In genomic region chr10:121516071-121516470, GRCh38 we compare ENCODE assay signal across 16 cellular contexts.
DNase-seq lines count a peak whose midpoint lies in the region; ATAC-seq and TF ChIP-seq lines count a peak whose summit lies in the region.
"Had no signal": no experiment of that assay in that cellular context is flagged by ENCODE, and none has a peak within 500 bp of the region (broad histone marks: within the 10 kb centered on the region; RNA-seq: fewer than 3 reads in every experiment).

No MANE protein-coding gene starts in this region.

- H3K4me3 ChIP-seq in CD4-positive, CD25-positive, alpha-beta regulatory T cell (ENCODE audit: low read depth, low read length): peak overlapping the region; percentile 68
- H3K4me3 ChIP-seq in GM23338 (no peak overlapping the region), prostate gland (no peak overlapping the region)
- H3K4me3 ChIP-seq: PC-9 had no signal

- peaks cover 0 to 3% (median 0%) of the 10 kb centered on the region in 7 donors for H3K9me3 Mint-ChIP-seq in CD4-positive, CD25-positive, alpha-beta regulatory T cell
- H3K9me3 Mint-ChIP-seq in GM23338 (no peaks in the 10 kb centered on the region), T-cell (no peaks in the 10 kb centered on the region)
- peaks cover 0 to 2% of the 10 kb centered on the region in 2 donors for H3K9me3 Mint-ChIP-seq in effector memory CD8-positive, alpha-beta T cell
- H3K9me3 Mint-ChIP-seq in activated CD8-positive, alpha-beta T cell treated with anti-CD3 and anti-CD28 coated beads, Interleukin-2, amount 10 ng/mL, durations not matched to agents 7 days and 5 days (ENCODE audit: insufficient read depth): no peaks in the 10 kb centered on the region
- H3K9me3 Mint-ChIP-seq: CD4-positive, alpha-beta T cell had no signal

- no peak for ATAC-seq in CD4-positive, CD25-positive, alpha-beta regulatory T cell (ENCODE audit: low read depth in 2 of 2)
- no peak for ATAC-seq in GM23338
- no peak for ATAC-seq in T-cell (replicated peaks in 1 of 4)
- no peak for ATAC-seq in effector memory CD8-positive, alpha-beta T cell (replicated peaks)
- no peak for ATAC-seq in activated CD8-positive, alpha-beta T cell treated with anti-CD3 and anti-CD28 coated beads, Interleukin-2, amount 10 ng/mL, durations not matched to agents 7 days and 5 days

- peak overlapping the region in 1 of 3 donors; percentile 2 for H3K27ac Mint-ChIP-seq in CD4-positive, CD25-positive, alpha-beta regulatory T cell
- H3K27ac Mint-ChIP-seq in GM23338: no peak overlapping the region; the same call in 1 of the 2 replicates
- peak overlapping the region in 1 of 2 donors; percentile 8 for H3K27ac Mint-ChIP-seq in T-cell
- H3K27ac Mint-ChIP-seq in effector memory CD8-positive, alpha-beta T cell: peak overlapping the region in 1 of 2 donors; percentile 8
- no peak overlapping the region for H3K27ac Mint-ChIP-seq in activated CD8-positive, alpha-beta T cell treated with anti-CD3 and anti-CD28 coated beads, Interleukin-2, amount 10 ng/mL, durations not matched to agents 7 days and 5 days
- H3K27ac Mint-ChIP-seq: CD4-positive, alpha-beta T cell; IgD-negative memory B cell had no signal

- H3K4me2 ChIP-seq in GM23338: no peak overlapping the region
- H3K4me2 ChIP-seq: PC-9 had no signal

- DNase-seq in CD4-positive, CD25-positive, alpha-beta regulatory T cell: no peak
- DNase-seq in GM23338 (ENCODE audit: low spot score) (no peak), T-cell (no peak), NCI-H69 (lab: John Stamatoyannopoulos, UW) (no peak), prostate gland (ENCODE audit: low spot score) (no peak), NCI-H1694 (lab: John Stamatoyannopoulos, UW) (no peak)
- no peak for DNase-seq in effector memory CD8-positive, alpha-beta T cell
- no peak for DNase-seq in activated CD8-positive, alpha-beta T cell treated with anti-CD3 and anti-CD28 coated beads, Interleukin-2, amount 10 ng/mL, durations not matched to agents 7 days and 5 days
- DNase-seq: CD4-positive, alpha-beta T cell; GF-D8; NCI-H1436 treated with DMSO at 0.1 percent for 48 hours; NCI-H2081 treated with DMSO at 0.1 percent for 48 hours; NCI-H524 treated with DMSO at 0.1 percent for 48 hours; NK-92 treated with Interleukin-12 subunit alpha and Interleukin-12 subunit beta, amount 100 ng/mL, for 24 hours; PC-9 had no signal

- no peak for TF ChIP-seq POLR2A in prostate gland (IDR thresholded peaks at IDR 0.05)

- peaks cover 85% of the 10 kb centered on the region for H3K79me2 ChIP-seq in GM23338 (replicated peaks; ENCODE audit: insufficient read depth)

- intact Hi-C loops in prostate gland (cut with DNase I): no loop called here

- CTCF ChIA-PET in T-cell (lab: Charles Lee): no interaction called here
- CTCF ChIA-PET in activated CD8-positive, alpha-beta T cell treated with anti-CD3 and anti-CD28 coated beads, Interleukin-2, amount 10 ng/mL, durations not matched to agents 7 days and 5 days (lab: Charles Lee): no interaction called here

- no peaks in the 10 kb centered on the region for H3K4me1 ChIP-seq in CD4-positive, CD25-positive, alpha-beta regulatory T cell (ENCODE audit: control insufficient read depth, insufficient read depth, low read length, poor library complexity, severe bottlenecking)
- H3K4me1 ChIP-seq in GM23338 (ENCODE audit: insufficient read depth): peaks cover 41% of the 10 kb centered on the region
- H3K4me1 ChIP-seq in prostate gland (replicated peaks): no peaks in the 10 kb centered on the region

- H3K4me1 Mint-ChIP-seq in CD4-positive, CD25-positive, alpha-beta regulatory T cell: peaks cover 0 to 14% (median 9%) of the 10 kb centered on the region in 4 donors
- peaks cover 44% of the 10 kb centered on the region for H3K4me1 Mint-ChIP-seq in GM23338
- peaks cover 0 to 4% (median 0%) of the 10 kb centered on the region in 3 donors for H3K4me1 Mint-ChIP-seq in T-cell
- peaks cover 3 to 5% of the 10 kb centered on the region in 2 donors for H3K4me1 Mint-ChIP-seq in effector memory CD8-positive, alpha-beta T cell (ENCODE audit: low read depth in 2 of 2)
- H3K4me1 Mint-ChIP-seq in activated CD8-positive, alpha-beta T cell treated with anti-CD3 and anti-CD28 coated beads, Interleukin-2, amount 10 ng/mL, durations not matched to agents 7 days and 5 days (ENCODE audit: low read depth): peaks cover 2% of the 10 kb centered on the region
- H3K4me1 Mint-ChIP-seq: IgD-negative memory B cell had no signal

- no peaks in the 10 kb centered on the region for H3K9me2 ChIP-seq in GM23338 (ENCODE audit: insufficient read depth)

- H3K4me3 Mint-ChIP-seq in CD4-positive, CD25-positive, alpha-beta regulatory T cell: peak overlapping the region in 3 of 4 donors; percentile 12 to 52 (median 37)
- H3K4me3 Mint-ChIP-seq in GM23338: no peak overlapping the region
- peak overlapping the region in 2 of 3 donors; percentile 13 to 39 for H3K4me3 Mint-ChIP-seq in T-cell
- peak overlapping the region; percentile 42 to 49 for H3K4me3 Mint-ChIP-seq in effector memory CD8-positive, alpha-beta T cell
- H3K4me3 Mint-ChIP-seq in activated CD8-positive, alpha-beta T cell treated with anti-CD3 and anti-CD28 coated beads, Interleukin-2, amount 10 ng/mL, durations not matched to agents 7 days and 5 days: no peak overlapping the region
- H3K4me3 Mint-ChIP-seq: IgD-negative memory B cell had no signal

- 47% methylated on average over 4 of the region's 4 CpGs for WGBS in prostate gland

- no peaks in the 10 kb centered on the region for H3K36me3 ChIP-seq in CD4-positive, CD25-positive, alpha-beta regulatory T cell (ENCODE audit: control insufficient read depth, insufficient read depth, low read length)
- H3K36me3 ChIP-seq in GM23338 (ENCODE audit: insufficient read depth): peaks cover 30% of the 10 kb centered on the region; the same call in 1 of the 2 replicates
- no peaks in the 10 kb centered on the region for H3K36me3 ChIP-seq in prostate gland

- no peak overlapping the region for H3K27ac ChIP-seq in CD4-positive, CD25-positive, alpha-beta regulatory T cell (ENCODE audit: insufficient read depth, low read length, poor library complexity, severe bottlenecking)
- H3K27ac ChIP-seq in GM23338 (ENCODE audit: low read depth) (0 out of 2 replicates have a peak overlapping the region, but pooled peaks have one; percentile 42), prostate gland (no peak overlapping the region)
- H3K27ac ChIP-seq: PC-9 had no signal

- H4K20me1 ChIP-seq in GM23338 (replicated peaks; ENCODE audit: insufficient read depth): peaks cover 7% of the 10 kb centered on the region; the same call in 1 of the 2 replicates

- no peak overlapping the region for H2AFZ ChIP-seq in GM23338
- H2AFZ ChIP-seq: PC-9 had no signal

- H3K9me3 ChIP-seq in CD4-positive, CD25-positive, alpha-beta regulatory T cell (ENCODE audit: control insufficient read depth in 2 of 2, low read length in 2 of 2): no peaks in the 10 kb centered on the region
- no peaks in the 10 kb centered on the region for H3K9me3 ChIP-seq in prostate gland

- H3K27me3 ChIP-seq in CD4-positive, CD25-positive, alpha-beta regulatory T cell (ENCODE audit: control insufficient read depth, insufficient read depth, low read length): no peaks in the 10 kb centered on the region
- H3K27me3 ChIP-seq in GM23338 (ENCODE audit: insufficient read depth): no peaks in the 10 kb centered on the region
- no peaks in the 10 kb centered on the region for H3K27me3 ChIP-seq in prostate gland (replicated peaks; ENCODE audit: insufficient read depth)

- TF ChIP-seq CTCF in GM23338 (conservative IDR thresholded peaks at IDR 0.05; ENCODE audit: low read depth in 2 of 2) (no peak), prostate gland (IDR thresholded peaks at IDR 0.05) (no peak)

- H3F3A ChIP-seq in GM23338 (replicated peaks; ENCODE audit: low read depth): no peaks in the 10 kb centered on the region

- H3K36me3 Mint-ChIP-seq in CD4-positive, CD25-positive, alpha-beta regulatory T cell: no peaks in the 10 kb centered on the region
- H3K36me3 Mint-ChIP-seq in GM23338 (ENCODE audit: low read depth) (peaks cover 90% of the 10 kb centered on the region), T-cell (no peaks in the 10 kb centered on the region)
- no peaks in the 10 kb centered on the region for H3K36me3 Mint-ChIP-seq in effector memory CD8-positive, alpha-beta T cell (ENCODE audit: insufficient read depth)
- H3K36me3 Mint-ChIP-seq in activated CD8-positive, alpha-beta T cell treated with anti-CD3 and anti-CD28 coated beads, Interleukin-2, amount 10 ng/mL, durations not matched to agents 7 days and 5 days (ENCODE audit: low read depth): no peaks in the 10 kb centered on the region
- H3K36me3 Mint-ChIP-seq: IgD-negative memory B cell had no signal

- H3K27me3 Mint-ChIP-seq in CD4-positive, CD25-positive, alpha-beta regulatory T cell: no peaks in the 10 kb centered on the region
- H3K27me3 Mint-ChIP-seq in GM23338 (ENCODE audit: insufficient read depth, low read depth, poor library complexity) (peaks cover 7% of the 10 kb centered on the region), T-cell (no peaks in the 10 kb centered on the region)
- H3K27me3 Mint-ChIP-seq in effector memory CD8-positive, alpha-beta T cell: no peaks in the 10 kb centered on the region
- H3K27me3 Mint-ChIP-seq in activated CD8-positive, alpha-beta T cell treated with anti-CD3 and anti-CD28 coated beads, Interleukin-2, amount 10 ng/mL, durations not matched to agents 7 days and 5 days (ENCODE audit: low read depth): no peaks in the 10 kb centered on the region
- H3K27me3 Mint-ChIP-seq: CD4-positive, alpha-beta T cell; IgD-negative memory B cell had no signal

- POLR2A ChIA-PET in T-cell (lab: Charles Lee): no interaction called here
- POLR2A ChIA-PET in activated CD8-positive, alpha-beta T cell treated with anti-CD3 and anti-CD28 coated beads, Interleukin-2, amount 10 ng/mL, durations not matched to agents 7 days and 5 days (lab: Charles Lee): no interaction called here

TF ChIP-seq in GM23338, 12 proteins besides CTCF, POLR2A, EP300 and RAD21 (continues in another document):
- TF ChIP-seq, protein P1, sequence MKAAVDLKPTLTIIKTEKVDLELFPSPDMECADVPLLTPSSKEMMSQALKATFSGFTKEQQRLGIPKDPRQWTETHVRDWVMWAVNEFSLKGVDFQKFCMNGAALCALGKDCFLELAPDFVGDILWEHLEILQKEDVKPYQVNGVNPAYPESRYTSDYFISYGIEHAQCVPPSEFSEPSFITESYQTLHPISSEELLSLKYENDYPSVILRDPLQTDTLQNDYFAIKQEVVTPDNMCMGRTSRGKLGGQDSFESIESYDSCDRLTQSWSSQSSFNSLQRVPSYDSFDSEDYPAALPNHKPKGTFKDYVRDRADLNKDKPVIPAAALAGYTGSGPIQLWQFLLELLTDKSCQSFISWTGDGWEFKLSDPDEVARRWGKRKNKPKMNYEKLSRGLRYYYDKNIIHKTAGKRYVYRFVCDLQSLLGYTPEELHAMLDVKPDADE (IDR thresholded peaks at IDR 0.05): no peak
- TF ChIP-seq NANOG (IDR thresholded peaks at IDR 0.05; ENCODE audit: borderline replicate concordance): no peak

Comparison
In these comparisons a context has a peak if more than half of its experiments do, and no peak if none do; other contexts are left out.
1. H3K4me3 Mint-ChIP-seq: peak in CD4-positive, CD25-positive, alpha-beta regulatory T cell (3 of 4), T-cell (2 of 3) and effector memory CD8-positive, alpha-beta T cell (2 of 2); none in GM23338 (single experiment) and activated CD8-positive, alpha-beta T cell treated with anti-CD3 and anti-CD28 coated beads, Interleukin-2, amount 10 ng/mL, durations not matched to agents 7 days and 5 days (single experiment).